In the genomic region with DNA sequence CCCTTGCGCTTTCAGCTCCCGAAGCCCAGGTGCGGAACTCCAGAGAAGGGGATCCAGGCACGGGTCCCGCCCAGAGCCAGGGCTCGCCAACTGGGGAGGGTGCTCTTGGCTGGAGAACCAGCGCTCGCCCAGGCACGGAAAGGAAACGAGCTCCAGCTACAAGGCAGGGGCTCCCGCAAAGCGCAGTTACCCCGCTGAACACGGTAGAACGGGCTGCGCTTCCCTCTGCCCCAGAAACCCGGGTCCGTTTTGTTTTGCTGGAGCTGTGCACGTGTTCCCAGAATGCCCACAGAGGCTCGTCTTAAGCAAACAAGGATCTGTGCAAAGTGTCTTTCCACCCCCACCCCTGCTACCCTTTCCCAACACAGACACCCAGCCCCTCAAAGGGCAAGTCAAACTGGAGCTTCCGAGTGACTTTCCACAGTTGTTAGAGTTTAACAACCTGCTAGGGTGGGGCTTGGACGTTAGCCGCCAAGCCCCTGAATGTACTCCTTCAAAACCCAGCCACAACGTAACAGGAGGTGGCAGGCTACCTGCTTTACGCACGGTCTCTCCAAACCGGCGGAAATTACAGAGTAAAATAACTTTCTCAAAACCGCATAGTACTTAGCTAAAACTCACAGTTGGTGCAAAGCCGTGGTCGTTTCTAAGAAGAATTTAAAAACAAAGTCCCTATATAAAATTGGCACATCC, we compare ENCODE assay signal across 1 cellular context.
TF ChIP-seq lines count a peak whose summit lies in the region.

No MANE protein-coding gene starts in this region.

TF ChIP-seq in HCT116, 20 proteins besides CTCF, POLR2A, EP300 and RAD21 (continued from another document):
- TF ChIP-seq, protein P1, sequence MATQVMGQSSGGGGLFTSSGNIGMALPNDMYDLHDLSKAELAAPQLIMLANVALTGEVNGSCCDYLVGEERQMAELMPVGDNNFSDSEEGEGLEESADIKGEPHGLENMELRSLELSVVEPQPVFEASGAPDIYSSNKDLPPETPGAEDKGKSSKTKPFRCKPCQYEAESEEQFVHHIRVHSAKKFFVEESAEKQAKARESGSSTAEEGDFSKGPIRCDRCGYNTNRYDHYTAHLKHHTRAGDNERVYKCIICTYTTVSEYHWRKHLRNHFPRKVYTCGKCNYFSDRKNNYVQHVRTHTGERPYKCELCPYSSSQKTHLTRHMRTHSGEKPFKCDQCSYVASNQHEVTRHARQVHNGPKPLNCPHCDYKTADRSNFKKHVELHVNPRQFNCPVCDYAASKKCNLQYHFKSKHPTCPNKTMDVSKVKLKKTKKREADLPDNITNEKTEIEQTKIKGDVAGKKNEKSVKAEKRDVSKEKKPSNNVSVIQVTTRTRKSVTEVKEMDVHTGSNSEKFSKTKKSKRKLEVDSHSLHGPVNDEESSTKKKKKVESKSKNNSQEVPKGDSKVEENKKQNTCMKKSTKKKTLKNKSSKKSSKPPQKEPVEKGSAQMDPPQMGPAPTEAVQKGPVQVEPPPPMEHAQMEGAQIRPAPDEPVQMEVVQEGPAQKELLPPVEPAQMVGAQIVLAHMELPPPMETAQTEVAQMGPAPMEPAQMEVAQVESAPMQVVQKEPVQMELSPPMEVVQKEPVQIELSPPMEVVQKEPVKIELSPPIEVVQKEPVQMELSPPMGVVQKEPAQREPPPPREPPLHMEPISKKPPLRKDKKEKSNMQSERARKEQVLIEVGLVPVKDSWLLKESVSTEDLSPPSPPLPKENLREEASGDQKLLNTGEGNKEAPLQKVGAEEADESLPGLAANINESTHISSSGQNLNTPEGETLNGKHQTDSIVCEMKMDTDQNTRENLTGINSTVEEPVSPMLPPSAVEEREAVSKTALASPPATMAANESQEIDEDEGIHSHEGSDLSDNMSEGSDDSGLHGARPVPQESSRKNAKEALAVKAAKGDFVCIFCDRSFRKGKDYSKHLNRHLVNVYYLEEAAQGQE (IDR thresholded peaks at IDR 0.05; ENCODE audit: low read depth) = no peak
